Comparison of ENCODE assay signal across 9 cellular contexts in the genomic region with DNA sequence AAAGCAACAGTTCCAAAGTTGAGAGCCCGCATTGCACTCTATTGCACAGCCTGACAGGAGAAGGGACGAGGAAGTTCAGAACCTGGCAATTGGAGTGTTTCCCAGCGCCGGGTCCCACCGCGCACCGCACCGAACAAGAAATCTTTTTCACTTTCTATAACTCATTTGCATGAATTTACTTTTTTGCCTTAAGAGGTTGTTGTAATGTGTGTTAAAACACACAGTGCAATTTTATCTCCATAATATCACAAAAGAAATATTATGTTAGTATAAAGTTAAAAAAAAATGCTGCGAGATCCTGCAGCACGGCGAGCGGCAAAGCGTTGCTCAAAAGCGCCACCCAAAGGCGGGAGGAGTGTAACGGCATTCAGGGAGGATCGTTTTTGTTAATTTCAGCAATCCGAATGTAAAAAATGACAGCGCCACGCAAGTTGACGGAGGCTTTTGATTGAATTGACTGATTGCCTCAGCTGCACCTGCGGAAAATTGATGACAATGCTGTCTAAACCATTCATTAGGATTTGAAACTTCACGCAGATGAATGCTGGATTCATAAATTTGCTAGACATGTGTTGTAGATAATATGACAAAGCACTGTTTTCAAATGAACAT.
A peak's percentile ranks its signal among the peaks of the same experiment; 100 is the strongest.
DNase-seq lines count a peak whose midpoint lies in the region; ATAC-seq and TF ChIP-seq lines count a peak whose summit lies in the region.
"Had no signal": no experiment of that assay in that cellular context is flagged by ENCODE, and none has a peak within 500 bp of the region (broad histone marks: within the 10 kb centered on the region; RNA-seq: fewer than 3 reads in every experiment).

No MANE protein-coding gene starts in this region.

- no peaks in the 10 kb centered on the region for H3K36me3 Mint-ChIP-seq in CD8-positive, alpha-beta memory T cell

- no peaks in the 10 kb centered on the region for H3K36me3 ChIP-seq in CD8-positive, alpha-beta memory T cell (ENCODE audit: insufficient read depth, low read length)

- no peak overlapping the region for H3K4me3 Mint-ChIP-seq in CD8-positive, alpha-beta memory T cell

- ATAC-seq in left ventricle myocardium superior (peak; percentile 55), GM19324 (IDR thresholded peaks at IDR 0.05; ENCODE audit: low FRiP score, unreplicated experiment) (no peak)
- ATAC-seq: GM12878 had no signal

- no peaks in the 10 kb centered on the region for H3K9me3 Mint-ChIP-seq in CD8-positive, alpha-beta memory T cell

- TF ChIP-seq CTCF in retinal pigment epithelial cell (conservative IDR thresholded peaks at IDR 0.05; ENCODE audit: low read depth, low read length) = peak; percentile 89

- intact Hi-C loops in left ventricle myocardium superior (cut with micrococcal nuclease) = no loop called here

- H3K9me3 ChIP-seq in CD8-positive, alpha-beta memory T cell (ENCODE audit: low read length) = no peaks in the 10 kb centered on the region

- peaks cover 0 to 12% (median 1%) of the 10 kb centered on the region in 3 donors for H3K4me1 Mint-ChIP-seq in CD8-positive, alpha-beta memory T cell

- peaks cover 10 to 18% of the 10 kb centered on the region in 2 donors for H3K27me3 Mint-ChIP-seq in CD8-positive, alpha-beta memory T cell

- POLR2A ChIA-PET in CD8-positive, alpha-beta memory T cell (lab: Charles Lee) = no interaction called here

- peak; percentile 5 for DNase-seq in stimulated activated CD4-positive, alpha-beta T cell treated with anti-CD3 and anti-CD28 coated beads, Interleukin-12 subunit alpha, Interleukin-12 subunit beta, amount 100 ng/mL, for 4 hours
- no peak for DNase-seq in stimulated activated CD4-positive, alpha-beta T cell treated with anti-CD3 and anti-CD28 coated beads, Interleukin-4, amount 100 ng/mL, for 24 hours
- peak; percentile 26 to 32 for DNase-seq in activated CD4-positive, alpha-beta T cell treated with anti-CD3 and anti-CD28 coated beads, Interleukin-2, amount 50 U/mL, for 48 hours
- peak; percentile 52 for DNase-seq in left ventricle myocardium superior
- DNase-seq in retinal pigment epithelial cell (ENCODE audit: low read depth) = no peak
- no peak for DNase-seq in NOMO-1 treated with dmso at 0.1 percent for 144 hours (lab: John Stamatoyannopoulos, UW; ENCODE audit: unreplicated experiment)
- no peak for DNase-seq in CD8-positive, alpha-beta memory T cell

- no peak overlapping the region for H3K27ac ChIP-seq in CD8-positive, alpha-beta memory T cell (ENCODE audit: low read depth, low read length)

- CTCF ChIA-PET in CD8-positive, alpha-beta memory T cell (lab: Charles Lee) = no interaction called here

- H3K27ac Mint-ChIP-seq in CD8-positive, alpha-beta memory T cell = no peak overlapping the region

- no peaks in the 10 kb centered on the region for H3K4me1 ChIP-seq in CD8-positive, alpha-beta memory T cell (ENCODE audit: insufficient read depth, low read length)

- H3K27me3 ChIP-seq in CD8-positive, alpha-beta memory T cell (ENCODE audit: insufficient read depth, low read length, poor library complexity, severe bottlenecking) = no peaks in the 10 kb centered on the region

- peak overlapping the region; percentile 14 for H3K4me3 ChIP-seq in retinal pigment epithelial cell (ENCODE audit: low read length)
- H3K4me3 ChIP-seq in CD8-positive, alpha-beta memory T cell (ENCODE audit: low read length) = no peak overlapping the region
- H3K4me3 ChIP-seq: GM12878 had no signal

Comparison
In these comparisons a context has a peak if more than half of its experiments do, and no peak if none do; other contexts are left out.
1. DNase-seq: peak in stimulated activated CD4-positive, alpha-beta T cell treated with anti-CD3 and anti-CD28 coated beads, Interleukin-12 subunit alpha, Interleukin-12 subunit beta, amount 100 ng/mL, for 4 hours (single experiment), activated CD4-positive, alpha-beta T cell treated with anti-CD3 and anti-CD28 coated beads, Interleukin-2, amount 50 U/mL, for 48 hours (2 of 2) and left ventricle myocardium superior (single experiment); none in stimulated activated CD4-positive, alpha-beta T cell treated with anti-CD3 and anti-CD28 coated beads, Interleukin-4, amount 100 ng/mL, for 24 hours (single experiment), retinal pigment epithelial cell (single experiment), NOMO-1 treated with dmso at 0.1 percent for 144 hours (single experiment) and CD8-positive, alpha-beta memory T cell (0 of 5).